8 cellular contexts compared by ENCODE assay signal in genomic region chr1:84303154-84303830, GRCh38. TPM values are rescaled to one million over a fixed set of nuclear protein-coding genes. Genes with fewer than 3 reads are reported as not detected.
DNase-seq lines count a peak whose midpoint lies in the region; ATAC-seq and TF ChIP-seq lines count a peak whose summit lies in the region.

No MANE protein-coding gene starts in this region.

- no peak overlapping the region for H3K56ac ChIP-seq in mesendoderm (ENCODE audit: low read length)

- peaks cover 4% of the 10 kb centered on the region for H3K27me3 Mint-ChIP-seq in activated naive CD8-positive, alpha-beta T cell treated with anti-CD3 and anti-CD28 coated beads, Interleukin-2, amount 50 U/mL, for 24 hours

- H2BK15ac ChIP-seq in mesendoderm (replicated peaks; ENCODE audit: low read depth), result no peak overlapping the region

- H2BK5ac ChIP-seq in mesendoderm (ENCODE audit: low read length), result no peak overlapping the region

- H3K36me3 ChIP-seq in BE2C (no peaks in the 10 kb centered on the region), mesendoderm (ENCODE audit: control insufficient read depth, insufficient read depth, low read length) (no peaks in the 10 kb centered on the region), uterus (no peaks in the 10 kb centered on the region)

- no peaks in the 10 kb centered on the region for H3K36me3 Mint-ChIP-seq in activated naive CD8-positive, alpha-beta T cell treated with anti-CD3 and anti-CD28 coated beads, Interleukin-2, amount 50 U/mL, for 24 hours (ENCODE audit: low read depth)

- intact Hi-C loops in uterus (cut with DNase I; ENCODE audit: low total_unique reads), result no loop called here

- no peak overlapping the region for H3K27ac ChIP-seq in mesendoderm (ENCODE audit: low read depth, low read length)
- H3K27ac ChIP-seq in uterus, result peak overlapping the region; percentile 58 to 90

- no peak overlapping the region for H3K9ac ChIP-seq in mesendoderm (ENCODE audit: low read length)

- peaks cover 47% of the 10 kb centered on the region for H3K4me1 Mint-ChIP-seq in activated naive CD8-positive, alpha-beta T cell treated with anti-CD3 and anti-CD28 coated beads, Interleukin-2, amount 50 U/mL, for 24 hours

- H3K27me3 ChIP-seq in BE2C, result no peaks in the 10 kb centered on the region
- H3K27me3 ChIP-seq in mesendoderm (ENCODE audit: insufficient read depth, low read length, poor library complexity), result no peaks in the 10 kb centered on the region
- no peaks in the 10 kb centered on the region for H3K27me3 ChIP-seq in uterus

- no peak overlapping the region for H3K18ac ChIP-seq in mesendoderm (ENCODE audit: low read length)

- TF ChIP-seq CTCF in BE2C (IDR thresholded peaks at IDR 0.05; ENCODE audit: low read depth, low read length), result no peak
- TF ChIP-seq CTCF in uterus (IDR thresholded peaks at IDR 0.05), result no peak

- H2BK120ac ChIP-seq in mesendoderm (ENCODE audit: low read depth, low read length), result no peak overlapping the region

- peak overlapping the region; percentile 7 for H3K4me2 ChIP-seq in mesendoderm (ENCODE audit: low read length)

- DNase-seq in BE2C (no peak), HT1080 (ENCODE audit: low read depth) (peak; percentile 15), mesendoderm (no peak), uterus (no peak), SW 1271 (lab: John Stamatoyannopoulos, UW) (no peak)
- no peak for DNase-seq in activated naive CD8-positive, alpha-beta T cell treated with anti-CD3 and anti-CD28 coated beads, Interleukin-2, amount 50 U/mL, for 24 hours

- H3K4me3 Mint-ChIP-seq in activated naive CD8-positive, alpha-beta T cell treated with anti-CD3 and anti-CD28 coated beads, Interleukin-2, amount 50 U/mL, for 24 hours, result peak overlapping the region; percentile 72

- peaks cover 13% of the 10 kb centered on the region for H3K9me3 Mint-ChIP-seq in activated naive CD8-positive, alpha-beta T cell treated with anti-CD3 and anti-CD28 coated beads, Interleukin-2, amount 50 U/mL, for 24 hours

- peaks cover 3% of the 10 kb centered on the region; the same call in 1 of the 2 replicates for H3K4me1 ChIP-seq in BE2C
- peaks cover 4% of the 10 kb centered on the region for H3K4me1 ChIP-seq in mesendoderm (ENCODE audit: control insufficient read depth, low read depth, low read length)
- no peaks in the 10 kb centered on the region for H3K4me1 ChIP-seq in uterus

- H3K4me3 ChIP-seq in BE2C (ENCODE audit: low read depth, low read length), result peak overlapping the region; percentile 52
- no peak overlapping the region for H3K4me3 ChIP-seq in mesendoderm (ENCODE audit: low read length)
- peak overlapping the region; percentile 23 for H3K4me3 ChIP-seq in uterus

- H3K23ac ChIP-seq in mesendoderm (ENCODE audit: low read length), result no peak overlapping the region

- no peak overlapping the region for H4K5ac ChIP-seq in mesendoderm (ENCODE audit: low read length)

- ATAC-seq in activated naive CD8-positive, alpha-beta T cell treated with anti-CD3 and anti-CD28 coated beads, Interleukin-2, amount 50 U/mL, for 24 hours, result no peak
- ATAC-seq in GM21526 (IDR thresholded peaks at IDR 0.05; ENCODE audit: low FRiP score, unreplicated experiment) (no peak), HG03457 (IDR thresholded peaks at IDR 0.05; ENCODE audit: unreplicated experiment) (no peak)

- H3K27ac Mint-ChIP-seq in activated naive CD8-positive, alpha-beta T cell treated with anti-CD3 and anti-CD28 coated beads, Interleukin-2, amount 50 U/mL, for 24 hours, result peak overlapping the region; percentile 37

- H4K8ac ChIP-seq in mesendoderm (ENCODE audit: low read depth, low read length), result no peak overlapping the region

- H3K4ac ChIP-seq in mesendoderm (ENCODE audit: low read depth, low read length), result no peak overlapping the region

- H3K79me1 ChIP-seq in mesendoderm (ENCODE audit: low read length), result no peaks in the 10 kb centered on the region

- WGBS in mesendoderm (ENCODE audit: extremely low coverage, insufficient coverage, low lambda C conversion rate), result no CpG with 5 or more reads among the region's 4 CpGs

- H3K79me2 ChIP-seq in mesendoderm (ENCODE audit: control insufficient read depth, insufficient read depth, low read length), result no peaks in the 10 kb centered on the region

- no peaks in the 10 kb centered on the region for H3K9me3 ChIP-seq in BE2C
- no peaks in the 10 kb centered on the region for H3K9me3 ChIP-seq in uterus

- no peak overlapping the region for H2AK5ac ChIP-seq in mesendoderm (ENCODE audit: low read length)

- no peak for TF ChIP-seq POLR2A in uterus (IDR thresholded peaks at IDR 0.05)

RNA-seq across cellular contexts. Expression of gene SAMD13, which starts 1.8 kb away (rescaled TPM):
- polyA plus RNA-seq in BE2C (2012; ENCODE audit: insufficient read depth, insufficient read length, low read depth), result 2.5 TPM
- 0.47 and 0.79 TPM in 2 replicates for total RNA-seq in HT1080 (2014; rRNA removed; shearing (Covaris generic))
- 1.2 and 1.4 TPM in 2 replicates for polyA plus RNA-seq in HT1080 (2015; cell fraction: cytosol; rRNA removed)
- polyA plus RNA-seq in HT1080 (2015; cell fraction: nucleus; rRNA removed), result 0.22 and 1.6 TPM in 2 replicates
- polyA plus RNA-seq in mesendoderm (2013, experiment 1 of 2), result 0.49 TPM
- 0.63 TPM for polyA plus RNA-seq in mesendoderm (2013, experiment 2 of 2)
- total RNA-seq in uterus, result 1 to 10 TPM in 2 of 4 donors, under 1 TPM in 1, not detected in 1; 0.77 to 5.7 (median 1.8) TPM
